Comparison of ENCODE assay signal across 9 cellular contexts in the genomic region with DNA sequence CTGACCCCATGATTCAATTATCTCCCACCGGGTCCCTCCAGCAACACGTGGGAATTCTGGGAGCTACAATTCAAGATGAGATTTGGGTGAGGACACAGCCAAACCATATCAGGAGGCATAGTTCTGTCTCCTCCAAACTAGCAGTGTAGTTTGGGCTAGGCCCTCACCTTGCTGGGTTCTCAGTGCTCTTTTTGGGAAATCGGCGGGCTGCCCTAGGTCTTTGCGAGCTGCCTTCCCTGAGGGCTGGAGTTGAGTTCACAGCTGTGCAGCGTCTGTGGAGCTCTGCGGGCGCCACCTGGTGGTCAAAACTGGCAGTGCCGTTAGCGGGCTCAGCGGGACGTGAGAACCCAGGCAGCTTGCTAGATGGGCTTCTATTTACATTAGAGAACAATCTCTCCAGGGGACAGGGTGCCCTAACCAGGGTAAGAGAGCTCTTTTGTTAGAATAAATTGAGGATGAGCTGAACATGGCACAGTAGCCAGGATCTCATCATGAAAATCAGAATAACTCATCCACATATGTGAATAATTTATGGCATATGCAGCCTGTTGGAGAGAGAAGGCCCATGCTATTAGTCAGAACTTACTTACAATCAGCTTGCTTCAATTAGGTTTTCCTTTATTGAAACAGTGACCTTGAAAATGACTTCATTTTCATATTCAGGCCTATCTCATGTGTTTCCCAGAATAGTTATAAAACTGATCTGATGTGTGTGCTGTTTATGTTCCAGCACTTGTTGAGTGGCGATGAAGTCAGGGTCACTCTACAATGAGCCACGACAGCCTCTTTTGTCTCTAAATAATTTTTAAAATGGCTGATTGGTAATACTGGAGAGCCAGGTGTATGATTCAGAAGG. TPM values are rescaled to one million over a fixed set of nuclear protein-coding genes. Genes with fewer than 3 reads are reported as not detected.
A peak's percentile ranks its signal among the peaks of the same experiment; 100 is the strongest.
DNase-seq lines count a peak whose midpoint lies in the region; ATAC-seq and TF ChIP-seq lines count a peak whose summit lies in the region.
"Had no signal": no experiment of that assay in that cellular context is flagged by ENCODE, and none has a peak within 500 bp of the region (broad histone marks: within the 10 kb centered on the region; RNA-seq: fewer than 3 reads in every experiment).

No MANE protein-coding gene starts in this region.

- no peak overlapping the region for H3K4me3 Mint-ChIP-seq in CD4-positive, CD25-positive, alpha-beta regulatory T cell
- no peak overlapping the region for H3K4me3 Mint-ChIP-seq in activated CD4-positive, alpha-beta T cell treated with anti-CD3 and anti-CD28 coated beads for 36 hours
- peak overlapping the region; percentile 35 for H3K4me3 Mint-ChIP-seq in chondrocyte (ENCODE audit: unreplicated experiment)
- H3K4me3 Mint-ChIP-seq: activated naive CD4-positive, alpha-beta T cell treated with anti-CD3 and anti-CD28 coated beads, Interleukin-2, amount 50 U/mL, for 24 hours had no signal

- peaks cover 0 to 6% (median 2%) of the 10 kb centered on the region in 4 donors for H3K4me1 Mint-ChIP-seq in CD4-positive, CD25-positive, alpha-beta regulatory T cell
- H3K4me1 Mint-ChIP-seq in activated CD4-positive, alpha-beta T cell treated with anti-CD3 and anti-CD28 coated beads for 36 hours: no peaks in the 10 kb centered on the region
- peaks cover 5% of the 10 kb centered on the region for H3K4me1 Mint-ChIP-seq in chondrocyte (ENCODE audit: low read depth)

- peaks cover 1% of the 10 kb centered on the region for H3K27me3 ChIP-seq in CD4-positive, CD25-positive, alpha-beta regulatory T cell (ENCODE audit: control insufficient read depth, insufficient read depth, low read length)

- POLR2A ChIA-PET in activated CD4-positive, alpha-beta T cell treated with anti-CD3 and anti-CD28 coated beads for 36 hours (lab: Charles Lee): interaction anchor here (0.9 kb wide), 1 partner anchor 32 kb away, joined by 3 read pairs; no protein-coding TSS in a partner anchor

- intact Hi-C loops in activated CD4-positive, alpha-beta T cell treated with anti-CD3 and anti-CD28 coated beads for 36 hours (cut with DNase I, micrococcal nuclease): loop anchor here (1.0 to 2.0 kb wide), 5 partner anchors 97 to 242 kb away; partner anchors contain the start of gene ENOSF1 (in 1 of the 2)
- intact Hi-C loops in lower leg skin (cut with DNase I; ENCODE audit: low total_unique reads): loop anchor here (5.0 to 10.0 kb wide), 2 partner anchors 125 to 222 kb away; partner anchors contain the start of gene ENOSF1

- H3K4me3 ChIP-seq in CD4-positive, CD25-positive, alpha-beta regulatory T cell (ENCODE audit: low read depth, low read length): no peak overlapping the region
- H3K4me3 ChIP-seq in lower leg skin (ENCODE audit: low read depth, poor library complexity, severe bottlenecking): no peak overlapping the region

- CTCF ChIA-PET in activated CD4-positive, alpha-beta T cell treated with anti-CD3 and anti-CD28 coated beads for 36 hours (lab: Charles Lee): interaction anchor here (0.6 to 4.2 kb wide), 48 partner anchors 9 to 218 kb away, joined by 3 to 67 read pairs (median 4); partner anchors contain the start of genes ENOSF1 and TYMS

- no peak overlapping the region for H3K27ac Mint-ChIP-seq in CD4-positive, CD25-positive, alpha-beta regulatory T cell
- no peak overlapping the region for H3K27ac Mint-ChIP-seq in activated CD4-positive, alpha-beta T cell treated with anti-CD3 and anti-CD28 coated beads for 36 hours
- no peak overlapping the region for H3K27ac Mint-ChIP-seq in chondrocyte (ENCODE audit: unreplicated experiment)
- H3K27ac Mint-ChIP-seq: activated naive CD4-positive, alpha-beta T cell treated with anti-CD3 and anti-CD28 coated beads, Interleukin-2, amount 50 U/mL, for 24 hours had no signal

- WGBS in lower leg skin, 2 donors: 17 to 20% methylated on average over 14 of the region's 14 CpGs

- no peak for TF ChIP-seq POLR2A in lower leg skin (IDR thresholded peaks at IDR 0.05)

- peak; percentile 91 to 93 for ATAC-seq in CD4-positive, CD25-positive, alpha-beta regulatory T cell (ENCODE audit: low read depth in 2 of 2)
- ATAC-seq in GM19328 (IDR thresholded peaks at IDR 0.05; ENCODE audit: unreplicated experiment): peak; percentile 99
- ATAC-seq in HG03378 (IDR thresholded peaks at IDR 0.05; ENCODE audit: unreplicated experiment): peak; percentile 99
- ATAC-seq in activated CD4-positive, alpha-beta T cell treated with anti-CD3 and anti-CD28 coated beads for 36 hours: peak; percentile 99

- no peaks in the 10 kb centered on the region for H3K36me3 ChIP-seq in CD4-positive, CD25-positive, alpha-beta regulatory T cell (ENCODE audit: control insufficient read depth, insufficient read depth, low read length)

- DNase-seq in CD4-positive, CD25-positive, alpha-beta regulatory T cell: peak; percentile 72 to 85 (median 77)
- DNase-seq in NCI-H460 (ENCODE audit: extremely low read depth, low read depth): peak; percentile 59
- peak; percentile 94 for DNase-seq in activated CD4-positive, alpha-beta T cell treated with anti-CD3 and anti-CD28 coated beads for 36 hours
- no peak for DNase-seq in chondrocyte (ENCODE audit: low spot score)
- peak; percentile 75 to 98 for DNase-seq in lower leg skin (ENCODE audit: low spot score in 2 of 2)
- peak; percentile 69 to 85 (median 83) for DNase-seq in stimulated activated CD4-positive, alpha-beta T cell treated with anti-CD3 and anti-CD28 coated beads, TNF-alpha, amount 100 ng/mL, for 4 hours (ENCODE audit: low read depth in 3 of 3)

- peaks cover 35% of the 10 kb centered on the region for H3K27me3 Mint-ChIP-seq in CD4-positive, CD25-positive, alpha-beta regulatory T cell
- peaks cover 5% of the 10 kb centered on the region for H3K27me3 Mint-ChIP-seq in activated CD4-positive, alpha-beta T cell treated with anti-CD3 and anti-CD28 coated beads for 36 hours
- no peaks in the 10 kb centered on the region for H3K27me3 Mint-ChIP-seq in chondrocyte (ENCODE audit: low read depth)
- H3K27me3 Mint-ChIP-seq: activated naive CD4-positive, alpha-beta T cell treated with anti-CD3 and anti-CD28 coated beads, Interleukin-2, amount 50 U/mL, for 24 hours had no signal

- H3K36me3 Mint-ChIP-seq in CD4-positive, CD25-positive, alpha-beta regulatory T cell: no peaks in the 10 kb centered on the region
- no peaks in the 10 kb centered on the region for H3K36me3 Mint-ChIP-seq in activated CD4-positive, alpha-beta T cell treated with anti-CD3 and anti-CD28 coated beads for 36 hours (ENCODE audit: low read depth)
- H3K36me3 Mint-ChIP-seq in chondrocyte (ENCODE audit: low read depth): no peaks in the 10 kb centered on the region
- H3K36me3 Mint-ChIP-seq: activated naive CD4-positive, alpha-beta T cell treated with anti-CD3 and anti-CD28 coated beads, Interleukin-2, amount 50 U/mL, for 24 hours had no signal

- H3K27ac ChIP-seq in CD4-positive, CD25-positive, alpha-beta regulatory T cell (ENCODE audit: insufficient read depth, low read length, poor library complexity, severe bottlenecking): no peak overlapping the region

- TF ChIP-seq CTCF in chondrocyte (IDR thresholded peaks at IDR 0.05) (peak; percentile 99), lower leg skin (IDR thresholded peaks at IDR 0.05) (peak in 1 of 3 donors; percentile 85)

- no peaks in the 10 kb centered on the region for H3K4me1 ChIP-seq in CD4-positive, CD25-positive, alpha-beta regulatory T cell (ENCODE audit: control insufficient read depth, insufficient read depth, low read length, poor library complexity, severe bottlenecking)

- no peaks in the 10 kb centered on the region for H3K9me3 ChIP-seq in CD4-positive, CD25-positive, alpha-beta regulatory T cell (ENCODE audit: control insufficient read depth in 2 of 2, low read length in 2 of 2)

- peaks cover 0 to 2% (median 0%) of the 10 kb centered on the region in 7 donors for H3K9me3 Mint-ChIP-seq in CD4-positive, CD25-positive, alpha-beta regulatory T cell
- no peaks in the 10 kb centered on the region for H3K9me3 Mint-ChIP-seq in activated CD4-positive, alpha-beta T cell treated with anti-CD3 and anti-CD28 coated beads for 36 hours (ENCODE audit: low read depth)
- H3K9me3 Mint-ChIP-seq in chondrocyte (ENCODE audit: low read depth): no peaks in the 10 kb centered on the region
- H3K9me3 Mint-ChIP-seq: activated naive CD4-positive, alpha-beta T cell treated with anti-CD3 and anti-CD28 coated beads, Interleukin-2, amount 50 U/mL, for 24 hours had no signal

RNA-seq across cellular contexts. Expression of gene YES1, which starts 27.4 kb away (rescaled TPM):
- total RNA-seq in CD4-positive, CD25-positive, alpha-beta regulatory T cell: 4.1 TPM
- 1 to 10 TPM in 2 of 4 donors, under 1 TPM in 2; 0.23 to 2.1 (median 1.2) TPM for polyA plus RNA-seq in CD4-positive, CD25-positive, alpha-beta regulatory T cell
- total RNA-seq in NCI-H460 (2014; rRNA removed; shearing (Covaris generic)): 85.0 and 86.9 TPM in 2 replicates
- polyA plus RNA-seq in NCI-H460 (2014; cell fraction: nucleus; rRNA removed): 19.5 and 81.4 TPM in 2 replicates
- 10 to 100 TPM; 13.1 to 14.2 TPM for total RNA-seq in activated CD4-positive, alpha-beta T cell treated with anti-CD3 and anti-CD28 coated beads for 36 hours
- total RNA-seq in chondrocyte: 31.1 to 38.0 TPM (median 36.9 TPM) in 3 replicates
- total RNA-seq in lower leg skin: 100 to 1,000 TPM in 1 of 4 donors, 10 to 100 TPM in 3; 62.3 to 133 (median 90.0) TPM
